ENCODE assay signal across 9 cellular contexts in the genomic region with DNA sequence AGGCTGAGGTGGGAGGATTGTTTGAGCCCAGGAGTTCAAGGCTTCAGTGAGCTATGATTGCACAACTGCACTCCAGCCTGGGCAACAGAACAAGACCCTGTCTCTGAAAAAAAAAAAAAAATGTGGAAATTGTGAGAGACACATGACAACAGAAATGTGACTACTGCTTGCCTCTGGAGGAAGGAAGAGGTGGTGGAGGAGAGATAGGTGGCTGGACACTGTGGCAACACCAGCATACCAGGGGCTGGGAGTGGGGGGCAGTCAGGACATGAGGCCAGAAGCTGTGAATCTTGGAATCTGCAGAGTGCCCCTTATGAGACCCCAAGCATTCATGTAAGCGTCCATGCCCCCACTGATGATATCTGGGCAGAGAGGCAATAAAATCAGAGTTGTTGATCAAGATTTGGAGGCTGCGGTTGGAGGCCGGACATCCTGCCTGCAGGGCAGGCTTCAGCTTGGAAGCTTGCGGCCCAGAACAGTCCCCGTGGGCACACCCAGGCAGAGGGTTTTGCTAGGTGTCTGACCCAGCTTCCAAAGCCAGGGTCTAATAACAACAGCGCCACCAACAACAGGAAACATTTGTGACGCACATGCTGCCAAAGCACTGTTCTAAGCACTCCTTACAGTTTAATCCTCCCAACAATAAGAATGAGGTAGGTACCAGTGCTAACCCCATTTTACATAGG. TPM values are rescaled to one million over a fixed set of nuclear protein-coding genes. Genes with fewer than 3 reads are reported as not detected.
DNase-seq lines count a peak whose midpoint lies in the region; FAIRE-seq and TF ChIP-seq lines count a peak whose summit lies in the region.
"Had no signal": no experiment of that assay in that cellular context is flagged by ENCODE, and none has a peak within 500 bp of the region (broad histone marks: within the 10 kb centered on the region; RNA-seq: fewer than 3 reads in every experiment).

No MANE protein-coding gene starts in this region.

- no peaks in the 10 kb centered on the region for H3K9me3 ChIP-seq in MM.1S (replicated peaks; ENCODE audit: insufficient read depth, low read length)
- H3K9me3 ChIP-seq in left ventricle myocardium inferior (replicated peaks) = peaks cover 2% of the 10 kb centered on the region

- H3K9me3 Mint-ChIP-seq in HFFc6 = no peaks in the 10 kb centered on the region

- no peak overlapping the region for H3K4me2 ChIP-seq in MM.1S (ENCODE audit: low read depth, low read length)

- H3K9ac ChIP-seq in MM.1S (ENCODE audit: low read length) = peak overlapping the region; percentile 29

- H2AFZ ChIP-seq in MM.1S (ENCODE audit: low read length) = no peak overlapping the region

- H3K4me3 ChIP-seq in MM.1S (ENCODE audit: low read length) (no peak overlapping the region), left ventricle myocardium inferior (no peak overlapping the region)

- no peaks in the 10 kb centered on the region for H3K36me3 Mint-ChIP-seq in HFFc6 (ENCODE audit: low read depth)

- in situ Hi-C loops in GM13976 (cut with MboI; ENCODE audit: low sequenced_read_pairs, unreplicated experiment) = no loop called here

- 0 out of 2 replicates have a peak, but pooled peaks have one; percentile 3 for TF ChIP-seq CTCF in MM.1S (IDR thresholded peaks at IDR 0.05; ENCODE audit: low read length)
- no peak for TF ChIP-seq CTCF in left ventricle myocardium inferior (IDR thresholded peaks at IDR 0.05; ENCODE audit: borderline replicate concordance)
- TF ChIP-seq CTCF in HFFc6 (IDR thresholded peaks at IDR 0.05) = no peak; the same call in 1 of the 2 replicates
- TF ChIP-seq CTCF in GM13976 (IDR thresholded peaks at IDR 0.05; ENCODE audit: borderline replicate concordance, control extremely low read depth, extremely low read depth, insufficient read depth, missing control alignments) = no peak

- no peaks in the 10 kb centered on the region for H3K79me2 ChIP-seq in MM.1S (ENCODE audit: low read length)

- H3K36me3 ChIP-seq in MM.1S (replicated peaks; ENCODE audit: insufficient read depth, low read length) (no peaks in the 10 kb centered on the region), left ventricle myocardium inferior (no peaks in the 10 kb centered on the region)

- H3K27me3 ChIP-seq in MM.1S (replicated peaks; ENCODE audit: insufficient read depth, low read length) (no peaks in the 10 kb centered on the region), left ventricle myocardium inferior (ENCODE audit: low read depth) (no peaks in the 10 kb centered on the region)

- DNase-seq in MM.1S (peak; percentile 56), activated T-cell treated with anti-CD3 and anti-CD28 coated beads for 1 hour (ENCODE audit: low read depth) (peak; percentile 59), left ventricle myocardium inferior (peak; percentile 33), urothelium cell line (ENCODE audit: low spot score) (no peak), HFFc6 (no peak), GM13976 (ENCODE audit: low spot score) (no peak), SIG-M5 (lab: John Stamatoyannopoulos, UW) (no peak)
- peak; percentile 73 for DNase-seq in stimulated activated CD8-positive, alpha-beta memory T cell treated with anti-CD3 and anti-CD28 coated beads, Interleukin-4, amount 100 ng/mL, for 48 hours
- DNase-seq: NCI-H2171 had no signal

- H3K4me3 Mint-ChIP-seq in HFFc6 = no peak overlapping the region

- H3F3A ChIP-seq in MM.1S (ENCODE audit: insufficient read depth, low read length) = peaks cover 32% of the 10 kb centered on the region

- H3K4me1 ChIP-seq in MM.1S (ENCODE audit: low read length) (peaks cover 54% of the 10 kb centered on the region), left ventricle myocardium inferior (peaks cover 32% of the 10 kb centered on the region)

- H3K27ac Mint-ChIP-seq in HFFc6 = no peak overlapping the region

- H3K27me3 Mint-ChIP-seq in HFFc6 (ENCODE audit: insufficient read depth) = peaks cover 12% of the 10 kb centered on the region

- H4K20me1 ChIP-seq in MM.1S (ENCODE audit: insufficient read depth, low read length) = no peaks in the 10 kb centered on the region

- H3K9me2 ChIP-seq in MM.1S (replicated peaks; ENCODE audit: insufficient read depth, low read length) = no peaks in the 10 kb centered on the region

- peaks cover 19% of the 10 kb centered on the region for H3K4me1 Mint-ChIP-seq in HFFc6 (ENCODE audit: low read depth)

- FAIRE-seq in urothelium cell line (lab: Jason Lieb, UNC) = no peak

- intact Hi-C loops in left ventricle myocardium inferior (cut with micrococcal nuclease) = no loop called here

- H3K27ac ChIP-seq in MM.1S (ENCODE audit: low read length) (peak overlapping the region; percentile 93), left ventricle myocardium inferior (replicated peaks) (peak overlapping the region; percentile 58)

RNA-seq across cellular contexts. Expression of gene FAM187B, which starts 16.9 kb away (rescaled TPM):
- not detected for total RNA-seq in left ventricle myocardium inferior
- not detected for total RNA-seq in HFFc6 (2021; fragmentation: NEBNext Ultra II Directional; extraction: Animal tissue kit (Norgen Biotek cat#: 25700))

RNA-seq across cellular contexts. Expression of gene LSR, which starts 37.1 kb away (rescaled TPM):
- 4.5 TPM for total RNA-seq in left ventricle myocardium inferior
- total RNA-seq in HFFc6 (2021; fragmentation: NEBNext Ultra II Directional; extraction: Animal tissue kit (Norgen Biotek cat#: 25700)) = 1 to 10 TPM; 1.7 to 3.3 (median 2.3) TPM

RNA-seq across cellular contexts. Expression of gene USF2, which starts 57.1 kb away (rescaled TPM):
- total RNA-seq in left ventricle myocardium inferior = 147 TPM
- 10 to 100 TPM; 66.0 to 78.1 (median 71.4) TPM for total RNA-seq in HFFc6 (2021; fragmentation: NEBNext Ultra II Directional; extraction: Animal tissue kit (Norgen Biotek cat#: 25700))

RNA-seq across cellular contexts. Expression of gene FXYD5, which starts 57.2 kb away (rescaled TPM):
- 23.4 TPM for total RNA-seq in left ventricle myocardium inferior
- 100 to 1,000 TPM; 317 to 417 (median 353) TPM for total RNA-seq in HFFc6 (2021; fragmentation: NEBNext Ultra II Directional; extraction: Animal tissue kit (Norgen Biotek cat#: 25700))

Comparison
In these comparisons a context has a peak if more than half of its experiments do, and no peak if none do; other contexts are left out.
1. DNase-seq: peak in MM.1S (single experiment), activated T-cell treated with anti-CD3 and anti-CD28 coated beads for 1 hour (single experiment), left ventricle myocardium inferior (single experiment) and stimulated activated CD8-positive, alpha-beta memory T cell treated with anti-CD3 and anti-CD28 coated beads, Interleukin-4, amount 100 ng/mL, for 48 hours (single experiment); none in urothelium cell line (single experiment), HFFc6 (single experiment), GM13976 (single experiment) and SIG-M5 (single experiment).